ENCODE assay signal across 9 cellular contexts in the genomic region with DNA sequence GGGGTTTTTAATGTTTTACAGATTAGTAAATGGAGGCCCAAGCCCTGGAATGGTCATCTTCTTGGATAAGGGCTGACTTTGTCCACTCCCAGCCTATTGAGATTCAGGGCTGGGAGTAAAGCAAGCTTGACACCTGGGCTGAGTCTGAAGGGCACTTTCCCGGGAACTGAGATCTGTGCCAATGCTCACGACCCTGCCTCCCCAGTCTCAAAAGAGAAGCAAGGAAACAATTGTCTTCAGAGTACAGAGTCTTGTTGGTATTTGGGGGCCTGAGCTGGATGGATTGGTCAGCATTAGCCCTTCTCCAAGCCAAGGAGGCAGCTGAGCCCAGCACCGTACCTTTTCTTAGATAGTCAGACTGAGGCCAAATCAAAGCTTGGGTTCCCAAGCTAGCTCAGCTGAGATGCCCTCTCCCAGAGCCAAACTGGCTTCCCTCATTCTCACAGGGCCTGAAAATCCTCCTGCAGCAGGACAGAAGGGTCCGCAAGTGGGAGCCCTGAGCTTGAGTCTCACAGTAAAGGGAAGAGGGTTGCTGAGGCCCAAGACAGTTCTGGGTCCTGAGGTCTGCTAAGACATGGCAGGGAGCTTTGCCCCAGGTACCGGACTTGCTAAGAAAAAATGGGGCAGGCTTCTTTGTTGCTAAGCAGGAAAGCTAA. TPM values are rescaled to one million over a fixed set of nuclear protein-coding genes. Genes with fewer than 3 reads are reported as not detected.
DNase-seq lines count a peak whose midpoint lies in the region; ATAC-seq and TF ChIP-seq lines count a peak whose summit lies in the region.
"Had no signal": no experiment of that assay in that cellular context is flagged by ENCODE, and none has a peak within 500 bp of the region (broad histone marks: within the 10 kb centered on the region; RNA-seq: fewer than 3 reads in every experiment).

No MANE protein-coding gene starts in this region.

- H3K9me3 ChIP-seq in right atrium auricular region (no peaks in the 10 kb centered on the region), breast epithelium (no peaks in the 10 kb centered on the region), muscle layer of duodenum (ENCODE audit: control insufficient read depth in 1 of 2, low read length in 2 of 2) (no peaks in the 10 kb centered on the region), vagina (no peaks in the 10 kb centered on the region), HAP-1 (no peaks in the 10 kb centered on the region)

- ATAC-seq in Right ventricle myocardium inferior (no peak), HG03520 (IDR thresholded peaks at IDR 0.05; ENCODE audit: unreplicated experiment) (no peak)

- H3K27me3 ChIP-seq in right atrium auricular region (no peaks in the 10 kb centered on the region), breast epithelium (no peaks in the 10 kb centered on the region), muscle layer of duodenum (ENCODE audit: low read depth, low read length) (no peaks in the 10 kb centered on the region), vagina (no peaks in the 10 kb centered on the region), HAP-1 (ENCODE audit: low read depth) (no peaks in the 10 kb centered on the region)

- TF ChIP-seq CTCF in right atrium auricular region (IDR thresholded peaks at IDR 0.05): no peak
- no peak for TF ChIP-seq CTCF in breast epithelium (IDR thresholded peaks at IDR 0.05)
- no peak for TF ChIP-seq CTCF in vagina (IDR thresholded peaks at IDR 0.05)

- TF ChIP-seq POLR2A in breast epithelium (IDR thresholded peaks at IDR 0.05): no peak
- TF ChIP-seq POLR2A in vagina (IDR thresholded peaks at IDR 0.05): no peak

- H3K36me3 ChIP-seq in right atrium auricular region (peaks cover 26% of the 10 kb centered on the region), breast epithelium (no peaks in the 10 kb centered on the region), muscle layer of duodenum (ENCODE audit: control insufficient read depth in 1 of 2, insufficient read depth in 2 of 2, low read length in 2 of 2) (peaks cover 0 to 14% of the 10 kb centered on the region in 2 donors), vagina (peaks cover 0 to 25% of the 10 kb centered on the region in 2 donors), HAP-1 (replicated peaks) (peaks cover 19% of the 10 kb centered on the region)

- H3K4me1 ChIP-seq in right atrium auricular region: peaks cover 0 to 29% of the 10 kb centered on the region in 2 donors
- H3K4me1 ChIP-seq in breast epithelium: peaks cover 6 to 8% of the 10 kb centered on the region in 2 donors
- H3K4me1 ChIP-seq in muscle layer of duodenum (ENCODE audit: control insufficient read depth in 1 of 2, insufficient read depth in 2 of 2, low read length in 2 of 2): peaks cover 14 to 26% of the 10 kb centered on the region in 2 donors
- H3K4me1 ChIP-seq in vagina: peaks cover 27% of the 10 kb centered on the region
- H3K4me1 ChIP-seq in HAP-1: peaks cover 15% of the 10 kb centered on the region

- in situ Hi-C loops in HAP-1 (cut with MboI; ENCODE audit: low sequenced_read_pairs): no loop called here

- DNase-seq in right atrium auricular region (ENCODE audit: low spot score): no peak
- DNase-seq in Right ventricle myocardium inferior (ENCODE audit: missing footprints): no peak
- DNase-seq in breast epithelium (ENCODE audit: low spot score in 2 of 2): no peak
- no peak for DNase-seq in vagina (ENCODE audit: extremely low spot score in 2 of 2)
- no peak for DNase-seq in HAP-1 (ENCODE audit: low spot score in 2 of 2)
- DNase-seq in activated CD8-positive, alpha-beta memory T cell treated with anti-CD3 and anti-CD28 coated beads for 24 hours: no peak
- DNase-seq: amniotic stem cell had no signal

- intact Hi-C loops in Right ventricle myocardium inferior (cut with DNase I): loop anchor here (5.0 kb wide), 1 partner anchor 40 kb away; no protein-coding TSS in a partner anchor
- intact Hi-C loops in breast epithelium (cut with DNase I; ENCODE audit: low total_unique reads): no loop called here
- intact Hi-C loops in vagina (cut with DNase I): loop anchor here (5.0 to 10.0 kb wide), 2 partner anchors 45 to 53 kb away; no protein-coding TSS in a partner anchor

- no peak overlapping the region for H3K4me3 ChIP-seq in right atrium auricular region
- no peak overlapping the region for H3K4me3 ChIP-seq in breast epithelium
- H3K4me3 ChIP-seq in muscle layer of duodenum (ENCODE audit: low read depth in 1 of 2, low read length in 2 of 2): no peak overlapping the region
- no peak overlapping the region for H3K4me3 ChIP-seq in vagina
- no peak overlapping the region for H3K4me3 ChIP-seq in HAP-1

- H3K27ac ChIP-seq in right atrium auricular region: peak overlapping the region; percentile 99
- peak overlapping the region; percentile 98 to 99 for H3K27ac ChIP-seq in breast epithelium
- peak overlapping the region; percentile 46 for H3K27ac ChIP-seq in muscle layer of duodenum (ENCODE audit: low read length)
- H3K27ac ChIP-seq in vagina: peak overlapping the region; percentile 99

RNA-seq across cellular contexts. Expression of a gene that starts 3.7 kb away (rescaled TPM):
- total RNA-seq in right atrium auricular region (100 to 1,000 TPM; 100 to 136 TPM), Right ventricle myocardium inferior (71.4 TPM), breast epithelium (100 to 1,000 TPM; 183 to 555 (median 341) TPM), vagina (1,063 TPM)

Comparison
In these comparisons a context has a peak if more than half of its experiments do, and no peak if none do; other contexts are left out.
1. H3K27ac ChIP-seq: peak in every context shown above with its lines; median percentile 99 in right atrium auricular region; 99 in vagina; 98 in breast epithelium; 46 in muscle layer of duodenum.